9 cellular contexts compared by ENCODE assay signal in genomic region chr6:33586108-33586640, GRCh38. TPM values are rescaled to one million over a fixed set of nuclear protein-coding genes. Genes with fewer than 3 reads are reported as not detected.
DNase-seq lines count a peak whose midpoint lies in the region; ATAC-seq, FAIRE-seq and TF ChIP-seq lines count a peak whose summit lies in the region.
"Had no signal": no experiment of that assay in that cellular context is flagged by ENCODE, and none has a peak within 500 bp of the region (broad histone marks: within the 10 kb centered on the region; RNA-seq: fewer than 3 reads in every experiment).

No MANE protein-coding gene starts in this region.

- peak overlapping the region; percentile 30 for H2AFZ ChIP-seq in keratinocyte (ENCODE audit: control insufficient read depth, low read length)

- H3K36me3 Mint-ChIP-seq in T-helper 17 cell (ENCODE audit: low read depth): no peaks in the 10 kb centered on the region
- H3K36me3 Mint-ChIP-seq: CD14-positive monocyte had no signal

- H3K4me2 ChIP-seq in keratinocyte (ENCODE audit: control insufficient read depth, extremely low read depth, insufficient read depth, low read depth, low read length): peak overlapping the region; percentile 37

- no peaks in the 10 kb centered on the region for H3K27me3 Mint-ChIP-seq in T-helper 17 cell

- no peaks in the 10 kb centered on the region for H3K9me1 ChIP-seq in keratinocyte (ENCODE audit: control insufficient read depth, extremely low read depth, insufficient read depth, low read length)

- H3K9ac ChIP-seq in keratinocyte (ENCODE audit: control insufficient read depth, extremely low read depth, insufficient read depth, low read length): no peak overlapping the region

- H3K36me3 ChIP-seq in left ventricle myocardium inferior: no peaks in the 10 kb centered on the region
- no peaks in the 10 kb centered on the region for H3K36me3 ChIP-seq in keratinocyte (ENCODE audit: control insufficient read depth in 2 of 2, extremely low read depth in 1 of 2, insufficient read depth in 2 of 2, low read length in 2 of 2)
- no peaks in the 10 kb centered on the region for H3K36me3 ChIP-seq in effector memory CD4-positive, alpha-beta T cell (ENCODE audit: control insufficient read depth, insufficient read depth, low read length)

- DNase-seq in left ventricle myocardium inferior (no peak), cardiac septum (ENCODE audit: low spot score) (no peak), T-helper 17 cell (no peak), keratinocyte (ENCODE audit: low read depth, low spot score) (no peak), putamen (ENCODE audit: low spot score) (no peak), NCI-H1105 (lab: John Stamatoyannopoulos, UW) (no peak)
- DNase-seq in effector memory CD4-positive, alpha-beta T cell: no peak

- ATAC-seq in T-helper 17 cell (no peak), GM18498 (IDR thresholded peaks at IDR 0.05; ENCODE audit: unreplicated experiment) (no peak)

- no peaks in the 10 kb centered on the region for H4K20me1 ChIP-seq in keratinocyte (ENCODE audit: control insufficient read depth, extremely low read depth, insufficient read depth, low read length)

- H3K27ac ChIP-seq in left ventricle myocardium inferior (replicated peaks) (peak overlapping the region; percentile 41), keratinocyte (ENCODE audit: control insufficient read depth, insufficient read depth, low read length) (no peak overlapping the region)
- no peak overlapping the region for H3K27ac ChIP-seq in effector memory CD4-positive, alpha-beta T cell (ENCODE audit: insufficient read depth, low read length, poor library complexity, severe bottlenecking)

- peak overlapping the region; percentile 53 for H3K27ac Mint-ChIP-seq in T-helper 17 cell

- intact Hi-C loops in left ventricle myocardium inferior (cut with micrococcal nuclease) (loop anchor here (5.0 to 10.0 kb wide), 2 partner anchors 89 to 116 kb away; no protein-coding TSS in a partner anchor), cardiac septum (cut with DNase I) (loop anchor here (5.0 kb wide), 1 partner anchor 571 kb away; no protein-coding TSS in a partner anchor)

- H3K9me3 ChIP-seq in left ventricle myocardium inferior (replicated peaks): no peaks in the 10 kb centered on the region
- H3K9me3 ChIP-seq in T-helper 17 cell (ENCODE audit: control insufficient read depth, low read length, poor library complexity, severe bottlenecking): no peaks in the 10 kb centered on the region
- no peaks in the 10 kb centered on the region for H3K9me3 ChIP-seq in keratinocyte (ENCODE audit: control insufficient read depth, low read depth, low read length)
- H3K9me3 ChIP-seq in effector memory CD4-positive, alpha-beta T cell (ENCODE audit: control insufficient read depth, low read length): no peaks in the 10 kb centered on the region

- H3K79me2 ChIP-seq in keratinocyte (ENCODE audit: control insufficient read depth, insufficient read depth, low read length): no peaks in the 10 kb centered on the region

- no peak overlapping the region for H3K4me3 ChIP-seq in left ventricle myocardium inferior
- H3K4me3 ChIP-seq in keratinocyte (ENCODE audit: control insufficient read depth in 2 of 3, extremely low read depth in 1 of 3, insufficient read depth in 2 of 3, low read depth in 1 of 3, low read length in 3 of 3): no peak overlapping the region
- H3K4me3 ChIP-seq in effector memory CD4-positive, alpha-beta T cell (ENCODE audit: insufficient read depth, low read depth, low read length, poor library complexity, severe bottlenecking): no peak overlapping the region

- H3K27me3 ChIP-seq in left ventricle myocardium inferior (ENCODE audit: low read depth): no peaks in the 10 kb centered on the region
- H3K27me3 ChIP-seq in keratinocyte (ENCODE audit: control insufficient read depth, extremely low read depth, insufficient read depth, low read length): no peaks in the 10 kb centered on the region
- H3K27me3 ChIP-seq in effector memory CD4-positive, alpha-beta T cell (replicated peaks; ENCODE audit: control insufficient read depth, insufficient read depth, low read length, poor library complexity, severe bottlenecking): no peaks in the 10 kb centered on the region

- H3K4me1 ChIP-seq in left ventricle myocardium inferior (peaks cover 44% of the 10 kb centered on the region), keratinocyte (ENCODE audit: control insufficient read depth, extremely low read depth, insufficient read depth, low read length) (peaks cover 34% of the 10 kb centered on the region)
- H3K4me1 ChIP-seq in effector memory CD4-positive, alpha-beta T cell (ENCODE audit: control insufficient read depth, insufficient read depth, low read length, poor library complexity, severe bottlenecking): peaks cover 11% of the 10 kb centered on the region

- TF ChIP-seq CTCF in left ventricle myocardium inferior (IDR thresholded peaks at IDR 0.05; ENCODE audit: borderline replicate concordance): no peak
- TF ChIP-seq CTCF in keratinocyte (optimal IDR thresholded peaks at IDR 0.05 in 1 of 3, IDR thresholded peaks at IDR 0.05 in 1 of 3, conservative IDR thresholded peaks at IDR 0.05 in 1 of 3; ENCODE audit: extremely low read depth in 1 of 3, insufficient read depth in 2 of 3, low read length in 3 of 3): no peak

- no peak for FAIRE-seq in keratinocyte (lab: Jason Lieb, UNC)

- dilution Hi-C loops in keratinocyte (cut with MboI; ENCODE audit: extremely low pct_ligation_motif_present, low sequenced_read_pairs): no loop called here

- no peak overlapping the region for H3K4me3 Mint-ChIP-seq in T-helper 17 cell

- peaks cover 15% of the 10 kb centered on the region for H3K4me1 Mint-ChIP-seq in T-helper 17 cell

RNA-seq across cellular contexts. Expression of gene BAK1, which starts 6.1 kb away (rescaled TPM):
- total RNA-seq in left ventricle myocardium inferior (19.7 TPM), cardiac septum (18.8 TPM), T-helper 17 cell (10 to 100 TPM; 27.7 to 34.6 TPM)
- 61.1 to 93.0 TPM (median 71.1 TPM) in 3 replicates for polyA plus RNA-seq in keratinocyte
- 5.8 TPM for polyA plus RNA-seq in keratinocyte (2011; ENCODE audit: low read depth)
- polyA plus RNA-seq in keratinocyte (2011; cell fraction: cytosol; rRNA removed): 62.2 and 89.3 TPM in 2 replicates
- 43.7 and 54.2 TPM in 2 replicates for polyA plus RNA-seq in keratinocyte (2011; cell fraction: nucleus; rRNA removed)
- 37.3 and 78.3 TPM in 2 replicates for polyA plus RNA-seq in keratinocyte (2012; ENCODE audit: low replicate concordance)
- 77.2 to 120 TPM (median 120 TPM) in 3 replicates for polyA minus RNA-seq in keratinocyte
- polyA minus RNA-seq in keratinocyte (2011; cell fraction: cytosol; rRNA and poly(A)+ RNA removed): 138 TPM
- polyA minus RNA-seq in keratinocyte (2011; cell fraction: nucleus; rRNA and poly(A)+ RNA removed): 39.0 and 43.5 TPM in 2 replicates

RNA-seq across cellular contexts. Expression of gene ITPR3, which starts 34.9 kb away (rescaled TPM):
- total RNA-seq in left ventricle myocardium inferior (5.6 TPM), cardiac septum (6.9 TPM), T-helper 17 cell (10 to 100 TPM; 48.1 to 48.3 TPM)
- 43.3 to 78.0 TPM (median 45.0 TPM) in 3 replicates for polyA plus RNA-seq in keratinocyte
- polyA plus RNA-seq in keratinocyte (2011; ENCODE audit: low read depth): 43.1 TPM
- 39.3 and 57.7 TPM in 2 replicates for polyA plus RNA-seq in keratinocyte (2011; cell fraction: cytosol; rRNA removed)
- 283 and 333 TPM in 2 replicates for polyA plus RNA-seq in keratinocyte (2011; cell fraction: nucleus; rRNA removed)
- 49.7 and 77.8 TPM in 2 replicates for polyA plus RNA-seq in keratinocyte (2012; ENCODE audit: low replicate concordance)
- polyA minus RNA-seq in keratinocyte: 101 to 338 TPM (median 132 TPM) in 3 replicates
- 94.4 TPM for polyA minus RNA-seq in keratinocyte (2011; cell fraction: cytosol; rRNA and poly(A)+ RNA removed)
- polyA minus RNA-seq in keratinocyte (2011; cell fraction: nucleus; rRNA and poly(A)+ RNA removed): 224 and 276 TPM in 2 replicates
- polyA plus RNA-seq: CD14-positive monocyte had no signal
